In the genomic region with DNA sequence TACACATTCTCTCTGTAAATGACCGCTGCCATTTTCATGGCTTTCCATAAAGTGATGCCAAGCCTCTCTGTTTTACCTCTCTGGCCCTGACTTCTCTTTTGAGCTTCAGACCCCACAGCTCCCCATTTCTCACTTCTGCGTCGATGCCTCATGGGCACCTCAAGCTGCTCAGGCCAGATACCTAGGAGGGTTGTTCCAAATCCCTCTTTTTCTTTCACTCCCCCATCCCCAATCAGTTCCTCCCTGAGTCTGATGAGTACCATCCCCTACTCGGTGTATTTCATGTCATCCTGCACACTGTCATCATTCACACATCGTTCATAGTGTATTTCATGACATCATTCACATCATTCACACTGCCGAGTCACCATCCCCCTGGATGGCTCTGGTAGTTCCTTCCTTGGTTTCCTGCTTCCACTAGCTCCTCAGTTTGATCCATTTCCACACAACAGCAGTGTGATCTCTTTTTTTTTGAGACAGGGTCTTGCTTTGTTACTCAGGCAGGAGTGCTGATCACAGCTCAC, we compare ENCODE assay signal across 2 cellular contexts.
A peak's percentile ranks its signal among the peaks of the same experiment; 100 is the strongest.
TF ChIP-seq lines count a peak whose summit lies in the region.

No MANE protein-coding gene starts in this region.

TF ChIP-seq in HepG2, 621 proteins besides CTCF, POLR2A, EP300 and RAD21:
- TF ChIP-seq CREB1 (IDR thresholded peaks at IDR 0.05) (peak; percentile 77), CREB1 (CRISPR knock-in tag; IDR thresholded peaks at IDR 0.05) (no peak), ATF7 (IDR thresholded peaks at IDR 0.05) (peak; percentile 81), ATF7 (CRISPR knock-in tag; IDR thresholded peaks at IDR 0.05) (no peak)
- TF ChIP-seq, protein P1, sequence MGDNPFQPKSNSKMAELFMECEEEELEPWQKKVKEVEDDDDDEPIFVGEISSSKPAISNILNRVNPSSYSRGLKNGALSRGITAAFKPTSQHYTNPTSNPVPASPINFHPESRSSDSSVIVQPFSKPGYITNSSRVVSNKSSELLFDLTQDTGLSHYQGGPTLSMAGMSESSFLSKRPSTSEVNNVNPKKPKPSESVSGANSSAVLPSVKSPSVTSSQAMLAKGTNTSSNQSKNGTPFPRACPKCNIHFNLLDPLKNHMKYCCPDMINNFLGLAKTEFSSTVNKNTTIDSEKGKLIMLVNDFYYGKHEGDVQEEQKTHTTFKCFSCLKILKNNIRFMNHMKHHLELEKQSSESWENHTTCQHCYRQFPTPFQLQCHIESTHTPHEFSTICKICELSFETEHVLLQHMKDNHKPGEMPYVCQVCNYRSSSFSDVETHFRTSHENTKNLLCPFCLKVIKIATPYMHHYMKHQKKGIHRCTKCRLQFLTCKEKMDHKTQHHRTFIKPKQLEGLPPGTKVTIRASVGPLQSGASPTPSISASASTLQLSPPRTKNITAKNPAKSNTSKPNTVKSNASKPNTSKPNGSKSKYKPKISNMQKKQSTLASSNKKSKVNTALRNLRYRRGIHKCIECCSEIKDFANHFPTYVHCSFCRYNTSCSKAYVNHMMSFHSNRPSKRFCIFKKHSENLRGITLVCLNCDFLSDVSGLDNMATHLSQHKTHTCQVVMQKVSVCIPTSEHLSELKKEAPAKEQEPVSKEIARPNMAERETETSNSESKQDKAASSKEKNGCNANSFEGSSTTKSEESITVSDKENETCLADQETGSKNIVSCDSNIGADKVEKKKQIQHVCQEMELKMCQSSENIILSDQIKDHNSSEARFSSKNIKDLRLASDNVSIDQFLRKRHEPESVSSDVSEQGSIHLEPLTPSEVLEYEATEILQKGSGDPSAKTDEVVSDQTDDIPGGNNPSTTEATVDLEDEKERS (CRISPR knock-in tag; IDR thresholded peaks at IDR 0.05): no peak

TF ChIP-seq in neural cell, 6 proteins besides CTCF, POLR2A, EP300 and RAD21:
- TF ChIP-seq, protein P2, sequence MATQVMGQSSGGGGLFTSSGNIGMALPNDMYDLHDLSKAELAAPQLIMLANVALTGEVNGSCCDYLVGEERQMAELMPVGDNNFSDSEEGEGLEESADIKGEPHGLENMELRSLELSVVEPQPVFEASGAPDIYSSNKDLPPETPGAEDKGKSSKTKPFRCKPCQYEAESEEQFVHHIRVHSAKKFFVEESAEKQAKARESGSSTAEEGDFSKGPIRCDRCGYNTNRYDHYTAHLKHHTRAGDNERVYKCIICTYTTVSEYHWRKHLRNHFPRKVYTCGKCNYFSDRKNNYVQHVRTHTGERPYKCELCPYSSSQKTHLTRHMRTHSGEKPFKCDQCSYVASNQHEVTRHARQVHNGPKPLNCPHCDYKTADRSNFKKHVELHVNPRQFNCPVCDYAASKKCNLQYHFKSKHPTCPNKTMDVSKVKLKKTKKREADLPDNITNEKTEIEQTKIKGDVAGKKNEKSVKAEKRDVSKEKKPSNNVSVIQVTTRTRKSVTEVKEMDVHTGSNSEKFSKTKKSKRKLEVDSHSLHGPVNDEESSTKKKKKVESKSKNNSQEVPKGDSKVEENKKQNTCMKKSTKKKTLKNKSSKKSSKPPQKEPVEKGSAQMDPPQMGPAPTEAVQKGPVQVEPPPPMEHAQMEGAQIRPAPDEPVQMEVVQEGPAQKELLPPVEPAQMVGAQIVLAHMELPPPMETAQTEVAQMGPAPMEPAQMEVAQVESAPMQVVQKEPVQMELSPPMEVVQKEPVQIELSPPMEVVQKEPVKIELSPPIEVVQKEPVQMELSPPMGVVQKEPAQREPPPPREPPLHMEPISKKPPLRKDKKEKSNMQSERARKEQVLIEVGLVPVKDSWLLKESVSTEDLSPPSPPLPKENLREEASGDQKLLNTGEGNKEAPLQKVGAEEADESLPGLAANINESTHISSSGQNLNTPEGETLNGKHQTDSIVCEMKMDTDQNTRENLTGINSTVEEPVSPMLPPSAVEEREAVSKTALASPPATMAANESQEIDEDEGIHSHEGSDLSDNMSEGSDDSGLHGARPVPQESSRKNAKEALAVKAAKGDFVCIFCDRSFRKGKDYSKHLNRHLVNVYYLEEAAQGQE (IDR thresholded peaks at IDR 0.05; ENCODE audit: borderline replicate concordance): no peak
- TF ChIP-seq TAF1 (IDR thresholded peaks at IDR 0.05; ENCODE audit: low read depth) (no peak), MXI1 (conservative IDR thresholded peaks at IDR 0.05; ENCODE audit: poor library complexity, severe bottlenecking) (no peak), EZH2 (IDR thresholded peaks at IDR 0.05; ENCODE audit: borderline replicate concordance, insufficient read depth, low read length, poor library complexity, severe bottlenecking) (no peak), POLR2AphosphoS5 (IDR thresholded peaks at IDR 0.05) (no peak), SMC3 (conservative IDR thresholded peaks at IDR 0.05; ENCODE audit: poor library complexity) (no peak)
